14 cellular contexts compared by ENCODE assay signal in the genomic region with DNA sequence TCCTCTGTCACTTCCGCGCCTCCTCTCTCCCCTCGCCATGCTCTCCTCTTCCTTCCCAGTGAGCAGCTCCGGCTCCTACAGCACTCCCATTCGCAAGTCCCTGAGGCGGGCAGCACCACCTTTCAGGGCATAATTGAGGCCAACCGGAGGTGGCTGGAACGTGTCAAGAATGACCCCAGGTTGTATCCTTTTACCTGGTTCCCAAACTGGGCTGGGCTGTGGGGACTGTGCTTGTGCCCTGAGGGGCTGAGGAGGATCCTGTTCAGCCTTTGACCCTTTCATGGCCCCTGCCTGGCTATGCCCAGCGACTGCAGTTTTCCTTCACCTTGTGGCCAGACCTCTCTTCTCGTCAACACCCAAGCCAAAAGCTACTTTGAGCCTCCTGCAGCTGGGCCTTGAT.
DNase-seq lines count a peak whose midpoint lies in the region; ATAC-seq and TF ChIP-seq lines count a peak whose summit lies in the region.
"Had no signal": no experiment of that assay in that cellular context is flagged by ENCODE, and none has a peak within 500 bp of the region (broad histone marks: within the 10 kb centered on the region; RNA-seq: fewer than 3 reads in every experiment).

No MANE protein-coding gene starts in this region.

- no peak overlapping the region for H3K4me3 ChIP-seq in sigmoid colon
- H3K4me3 ChIP-seq in prostate gland = no peak overlapping the region
- H3K4me3 ChIP-seq: BLaER1 treated with 17β-estradiol and CSF1 and Interleukin-3, amounts not matched to agents 10 nM and 100 nM; GM12878; GM23338 had no signal

- TF ChIP-seq CTCF in WTC11 (IDR thresholded peaks at IDR 0.05) = no peak
- no peak for TF ChIP-seq CTCF in neural crest cell (conservative IDR thresholded peaks at IDR 0.05)
- TF ChIP-seq CTCF in sigmoid colon (IDR thresholded peaks at IDR 0.05) = no peak
- no peak for TF ChIP-seq CTCF in prostate gland (IDR thresholded peaks at IDR 0.05)

- H3K9me3 ChIP-seq in sigmoid colon (no peaks in the 10 kb centered on the region), prostate gland (no peaks in the 10 kb centered on the region)

- H3K4me1 ChIP-seq in sigmoid colon (no peaks in the 10 kb centered on the region), prostate gland (replicated peaks) (no peaks in the 10 kb centered on the region)

- CTCF ChIA-PET in WTC11 (lab: Charles Lee) = interaction anchor here (0.9 to 10.4 kb wide), 5 partner anchors 14 to 535 kb away, joined by 3 to 103 read pairs (median 6); no protein-coding TSS in a partner anchor

- peaks cover 6 to 54% (median 22%) of the 10 kb centered on the region in 4 donors for H3K36me3 ChIP-seq in sigmoid colon
- peaks cover 5 to 8% of the 10 kb centered on the region in 2 donors for H3K36me3 ChIP-seq in prostate gland

- H3K4me3 Mint-ChIP-seq in WTC11 = no peak overlapping the region
- H3K4me3 Mint-ChIP-seq in neural crest cell = no peak overlapping the region
- H3K4me3 Mint-ChIP-seq: GM23338, H9 had no signal

- H3K4me1 Mint-ChIP-seq in WTC11 = peaks cover 17% of the 10 kb centered on the region
- peaks cover 10% of the 10 kb centered on the region for H3K4me1 Mint-ChIP-seq in neural crest cell
- H3K4me1 Mint-ChIP-seq: CD4-positive, CD25-positive, alpha-beta regulatory T cell had no signal

- H3K27me3 Mint-ChIP-seq in WTC11 (ENCODE audit: low read depth) (no peaks in the 10 kb centered on the region), neural crest cell (ENCODE audit: low read depth) (no peaks in the 10 kb centered on the region)
- H3K27me3 Mint-ChIP-seq: CD4-positive, CD25-positive, alpha-beta regulatory T cell had no signal

- WGBS in sigmoid colon, 2 donors = 85 to 94% methylated on average over 10 of the region's 10 CpGs
- WGBS in prostate gland = 82% methylated on average over 9 of the region's 10 CpGs

- peaks cover 19% of the 10 kb centered on the region for H3K36me3 Mint-ChIP-seq in WTC11
- peaks cover 16% of the 10 kb centered on the region for H3K36me3 Mint-ChIP-seq in neural crest cell (ENCODE audit: low read depth)

- H3K27me3 ChIP-seq in sigmoid colon (no peaks in the 10 kb centered on the region), prostate gland (replicated peaks; ENCODE audit: insufficient read depth) (no peaks in the 10 kb centered on the region)
- H3K27me3 ChIP-seq: BLaER1 treated with 17β-estradiol and CSF1 and Interleukin-3, amounts not matched to agents 10 nM and 100 nM had no signal

- TF ChIP-seq POLR2A in sigmoid colon (IDR thresholded peaks at IDR 0.05) (no peak), prostate gland (IDR thresholded peaks at IDR 0.05) (no peak)

- intact Hi-C loops in sigmoid colon (cut with DNase I) (no loop called here), prostate gland (cut with DNase I) (no loop called here)

- peak; percentile 83 for DNase-seq in ELF-1 (ENCODE audit: low read depth, low spot score)
- DNase-seq in WTC11 (ENCODE audit: low spot score) = no peak
- DNase-seq in neural crest cell (ENCODE audit: low read depth, low spot score) = no peak
- peak; percentile 48 for DNase-seq in sigmoid colon
- no peak for DNase-seq in prostate gland (ENCODE audit: low spot score)
- no peak for DNase-seq in NCI-H2029 treated with DMSO at 0.1 percent for 48 hours (lab: John Stamatoyannopoulos, UW)
- DNase-seq: ACHN; CD4-positive, CD25-positive, alpha-beta regulatory T cell; DMS53; H9 had no signal

- H3K27ac Mint-ChIP-seq in WTC11 = no peak overlapping the region
- peak overlapping the region; percentile 59 for H3K27ac Mint-ChIP-seq in neural crest cell (ENCODE audit: unreplicated experiment)
- H3K27ac Mint-ChIP-seq: GM23338 had no signal

- POLR2A ChIA-PET in WTC11 (lab: Charles Lee) = no interaction called here

- H3K27ac ChIP-seq in sigmoid colon (no peak overlapping the region), prostate gland (no peak overlapping the region)
- H3K27ac ChIP-seq: BLaER1 treated with 17β-estradiol and CSF1 and Interleukin-3, amounts not matched to agents 10 nM and 100 nM had no signal

- no peak for TF ChIP-seq EP300 in sigmoid colon (IDR thresholded peaks at IDR 0.05)

- ATAC-seq in WTC11 (peak; percentile 28; the same call in 1 of the 2 replicates), GM21529 (IDR thresholded peaks at IDR 0.05; ENCODE audit: unreplicated experiment) (no peak)
- ATAC-seq: GM12878 had no signal

- H3K9me3 Mint-ChIP-seq in WTC11 = no peaks in the 10 kb centered on the region
- H3K9me3 Mint-ChIP-seq in neural crest cell = no peaks in the 10 kb centered on the region
- H3K9me3 Mint-ChIP-seq: GM23338 had no signal

TF ChIP-seq in WTC11, 78 proteins besides CTCF, POLR2A, EP300 and RAD21:
- no peak for TF ChIP-seq FOXJ3 (CRISPR knock-in tag; IDR thresholded peaks at IDR 0.05; ENCODE audit: borderline replicate concordance)
- TF ChIP-seq TEAD1 (CRISPR knock-in tag; IDR thresholded peaks at IDR 0.05) = no peak
- no peak for TF ChIP-seq MYBL2 (CRISPR knock-in tag; IDR thresholded peaks at IDR 0.05)
- no peak for TF ChIP-seq ZNF138 (CRISPR knock-in tag; conservative IDR thresholded peaks at IDR 0.05)
- no peak for TF ChIP-seq ZBTB21 (CRISPR knock-in tag; IDR thresholded peaks at IDR 0.05; ENCODE audit: borderline replicate concordance)
- TF ChIP-seq, protein P1, sequence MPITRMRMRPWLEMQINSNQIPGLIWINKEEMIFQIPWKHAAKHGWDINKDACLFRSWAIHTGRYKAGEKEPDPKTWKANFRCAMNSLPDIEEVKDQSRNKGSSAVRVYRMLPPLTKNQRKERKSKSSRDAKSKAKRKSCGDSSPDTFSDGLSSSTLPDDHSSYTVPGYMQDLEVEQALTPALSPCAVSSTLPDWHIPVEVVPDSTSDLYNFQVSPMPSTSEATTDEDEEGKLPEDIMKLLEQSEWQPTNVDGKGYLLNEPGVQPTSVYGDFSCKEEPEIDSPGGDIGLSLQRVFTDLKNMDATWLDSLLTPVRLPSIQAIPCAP (CRISPR knock-in tag; IDR thresholded peaks at IDR 0.05) = no peak
- no peak for TF ChIP-seq NR2C2 (CRISPR knock-in tag; IDR thresholded peaks at IDR 0.05)
- TF ChIP-seq FOXP1 (CRISPR knock-in tag; IDR thresholded peaks at IDR 0.05; ENCODE audit: borderline replicate concordance) = no peak
- no peak for TF ChIP-seq CDX4 (CRISPR knock-in tag; IDR thresholded peaks at IDR 0.05; ENCODE audit: borderline replicate concordance)
- no peak for TF ChIP-seq SOX15 (CRISPR knock-in tag; IDR thresholded peaks at IDR 0.05)
- TF ChIP-seq ZBTB43 (CRISPR knock-in tag; IDR thresholded peaks at IDR 0.05) = no peak
- TF ChIP-seq KAT7 (CRISPR knock-in tag; IDR thresholded peaks at IDR 0.05; ENCODE audit: borderline replicate concordance) = no peak

Comparison
In these comparisons a context has a peak if more than half of its experiments do, and no peak if none do; other contexts are left out.
1. DNase-seq: peak in ELF-1 (single experiment) and sigmoid colon (single experiment); none in WTC11 (single experiment), neural crest cell (single experiment), prostate gland (single experiment) and NCI-H2029 treated with DMSO at 0.1 percent for 48 hours (single experiment).